ENCODE assay signal across 1 cellular context in the genomic region with DNA sequence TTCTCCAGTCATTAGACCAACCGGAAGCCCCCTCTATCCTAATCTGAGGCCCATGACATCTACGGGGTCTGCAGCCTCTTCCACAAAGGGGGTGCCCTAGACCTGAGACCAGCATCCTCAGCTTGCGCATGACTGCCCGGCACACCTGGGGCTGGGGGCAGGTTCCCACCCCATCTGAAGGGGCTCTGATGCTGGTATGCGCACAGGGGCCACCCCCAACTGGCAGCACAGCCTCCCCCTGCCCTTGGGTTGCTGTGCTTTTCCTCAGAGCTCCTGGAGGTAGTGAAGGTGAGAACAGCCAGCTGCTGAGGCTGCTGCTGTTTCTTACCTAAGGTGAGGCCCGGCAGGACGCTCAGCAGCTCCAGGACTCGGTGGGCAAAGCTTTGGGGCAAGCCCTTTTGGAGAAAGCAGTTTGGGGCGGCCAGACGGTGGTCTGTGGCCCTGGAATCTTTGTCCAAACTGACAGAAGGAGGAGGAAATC.
TF ChIP-seq lines count a peak whose summit lies in the region.

No MANE protein-coding gene starts in this region.

TF ChIP-seq in HepG2, 621 proteins besides CTCF, POLR2A, EP300 and RAD21:
- TF ChIP-seq, protein P1, sequence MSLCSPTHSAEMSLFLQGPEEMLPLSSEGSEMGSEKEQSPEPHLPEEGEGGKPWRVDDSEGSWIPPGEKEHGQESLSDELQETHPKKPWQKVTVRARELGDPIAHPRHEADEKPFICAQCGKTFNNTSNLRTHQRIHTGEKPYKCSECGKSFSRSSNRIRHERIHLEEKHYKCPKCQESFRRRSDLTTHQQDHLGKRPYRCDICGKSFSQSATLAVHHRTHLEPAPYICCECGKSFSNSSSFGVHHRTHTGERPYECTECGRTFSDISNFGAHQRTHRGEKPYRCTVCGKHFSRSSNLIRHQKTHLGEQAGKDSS (CRISPR knock-in tag; IDR thresholded peaks at IDR 0.05; ENCODE audit: borderline replicate concordance, low read depth), result no peak
- TF ChIP-seq ZFP41 (CRISPR knock-in tag; IDR thresholded peaks at IDR 0.05; ENCODE audit: borderline replicate concordance), result no peak
- no peak for TF ChIP-seq HNRNPLL (IDR thresholded peaks at IDR 0.05; ENCODE audit: low read depth, low read length, poor library complexity, severe bottlenecking)
- no peak for TF ChIP-seq ZNF747 (CRISPR knock-in tag; IDR thresholded peaks at IDR 0.05; ENCODE audit: borderline replicate concordance)
- TF ChIP-seq KLF11 (CRISPR knock-in tag; IDR thresholded peaks at IDR 0.05), result no peak
